8 cellular contexts compared by ENCODE assay signal in genomic region chr6:89985744-89986493, GRCh38.
DNase-seq lines count a peak whose midpoint lies in the region; ATAC-seq and TF ChIP-seq lines count a peak whose summit lies in the region.

No MANE protein-coding gene starts in this region.

- TF ChIP-seq RAD21 in neural cell (conservative IDR thresholded peaks at IDR 0.05): no peak

- no peak overlapping the region for H3K4me3 ChIP-seq in BJ (ENCODE audit: low read depth, low read length)
- H3K4me3 ChIP-seq in fibroblast of lung (replicated peaks in 1 of 4; ENCODE audit: control extremely low read depth in 1 of 4, insufficient read depth in 1 of 4, low read depth in 3 of 4, low read length in 4 of 4): peak overlapping the region in 2 of 4 experiments; percentile 22 to 36
- H3K4me3 ChIP-seq in neural cell (ENCODE audit: low read length): peak overlapping the region; percentile 3

- no peaks in the 10 kb centered on the region for H3K79me2 ChIP-seq in fibroblast of lung (ENCODE audit: control insufficient read depth, insufficient read depth, low read length)
- peaks cover 28% of the 10 kb centered on the region for H3K79me2 ChIP-seq in neural cell (replicated peaks; ENCODE audit: insufficient read depth, low read length)

- H3K9me2 ChIP-seq in neural cell (ENCODE audit: insufficient read depth, low read length): no peaks in the 10 kb centered on the region

- H3K9me3 ChIP-seq in fibroblast of lung (ENCODE audit: control insufficient read depth, insufficient read depth, low read depth, low read length) (no peaks in the 10 kb centered on the region), neural cell (ENCODE audit: low read length) (no peaks in the 10 kb centered on the region)

- peak; percentile 77 for DNase-seq in BJ (ENCODE audit: low read depth)
- peak; percentile 96 to 97 for DNase-seq in fibroblast of lung (ENCODE audit: low read depth in 2 of 2)
- DNase-seq in cerebellar nuclear complex (lab: John Stamatoyannopoulos, UW): no peak
- DNase-seq in NCI-H2171 (lab: John Stamatoyannopoulos, UW): no peak

- H3K27me3 ChIP-seq in BJ (ENCODE audit: control insufficient read depth, insufficient read depth, low read length) (peaks cover 1% of the 10 kb centered on the region; the same call in 1 of the 2 replicates), fibroblast of lung (ENCODE audit: control insufficient read depth, insufficient read depth, low read length) (no peaks in the 10 kb centered on the region), neural cell (ENCODE audit: insufficient read depth, low read depth, low read length) (no peaks in the 10 kb centered on the region)

- TF ChIP-seq EP300 in neural cell (conservative IDR thresholded peaks at IDR 0.05; ENCODE audit: poor library complexity, severe bottlenecking): no peak

- no peak for ATAC-seq in HG03378 (IDR thresholded peaks at IDR 0.05; ENCODE audit: unreplicated experiment)
- no peak for ATAC-seq in HG02678 (IDR thresholded peaks at IDR 0.05; ENCODE audit: unreplicated experiment)

- peaks cover 22% of the 10 kb centered on the region for H3K4me1 ChIP-seq in fibroblast of lung (ENCODE audit: control insufficient read depth, extremely low read depth, insufficient read depth, low read length)

- H4K20me1 ChIP-seq in fibroblast of lung (ENCODE audit: control insufficient read depth, extremely low read depth, insufficient read depth, low read length) (no peaks in the 10 kb centered on the region), neural cell (ENCODE audit: insufficient read depth) (no peaks in the 10 kb centered on the region)

- H3K27ac ChIP-seq in fibroblast of lung (ENCODE audit: insufficient read depth, low read length) (peak overlapping the region; percentile 86), neural cell (ENCODE audit: low read length) (peak overlapping the region; percentile 63)

- H3K9ac ChIP-seq in fibroblast of lung (ENCODE audit: insufficient read depth, low read length) (peak overlapping the region; percentile 62), neural cell (ENCODE audit: low read length) (peak overlapping the region; percentile 10)

- peak overlapping the region; percentile 66 for H3K4me2 ChIP-seq in fibroblast of lung (ENCODE audit: extremely low read depth, insufficient read depth, low read length)
- H3K4me2 ChIP-seq in neural cell (ENCODE audit: low read length): peak overlapping the region; percentile 8

- H3K36me3 ChIP-seq in BJ (ENCODE audit: control insufficient read depth, insufficient read depth, low read length): no peaks in the 10 kb centered on the region
- H3K36me3 ChIP-seq in fibroblast of lung (ENCODE audit: control insufficient read depth, insufficient read depth, low read length): no peaks in the 10 kb centered on the region
- no peaks in the 10 kb centered on the region for H3K36me3 ChIP-seq in neural cell (ENCODE audit: insufficient read depth, low read length)

- POLR2A ChIA-PET in BJ (lab: Charles Lee): interaction anchor here (0.6 kb wide), 2 partner anchors 242 to 439 kb away, joined by 5 to 6 read pairs; no protein-coding TSS in a partner anchor

- CTCF ChIA-PET in BJ (lab: Yijun Ruan, JAX): interaction anchor here (0.8 to 1.3 kb wide), 4 partner anchors 13 to 493 kb away, joined by 3 to 5 read pairs (median 4); no protein-coding TSS in a partner anchor

- no peak for TF ChIP-seq CTCF in BJ (IDR thresholded peaks at IDR 0.05; ENCODE audit: insufficient read depth, low read depth, low read length)
- TF ChIP-seq CTCF in fibroblast of lung (conservative IDR thresholded peaks at IDR 0.05 in 1 of 2, IDR thresholded peaks at IDR 0.05 in 1 of 2; ENCODE audit: low read depth in 1 of 2, low read length in 2 of 2): no peak
- no peak for TF ChIP-seq CTCF in neural cell (IDR thresholded peaks at IDR 0.05; ENCODE audit: poor library complexity, severe bottlenecking)

- H3F3A ChIP-seq in neural cell (ENCODE audit: insufficient read depth, low read length, poor library complexity, severe bottlenecking): no peaks in the 10 kb centered on the region

- H2AFZ ChIP-seq in fibroblast of lung (ENCODE audit: low read length): no peak overlapping the region
- no peak overlapping the region for H2AFZ ChIP-seq in neural cell (ENCODE audit: low read depth, low read length)

TF ChIP-seq in PFSK-1, 5 proteins besides CTCF, POLR2A, EP300 and RAD21:
- TF ChIP-seq SIN3A (IDR thresholded peaks at IDR 0.05; ENCODE audit: borderline replicate concordance, insufficient read depth, low read length): 0 out of 2 replicates have a peak, but pooled peaks have one; percentile 61
- peak; percentile 3; the same call in 1 of the 2 replicates for TF ChIP-seq POLR2AphosphoS5 (IDR thresholded peaks at IDR 0.05; ENCODE audit: low read depth, low read length)
- no peak for TF ChIP-seq REST (IDR thresholded peaks at IDR 0.05; ENCODE audit: insufficient read depth in 1 of 2, low read depth in 2 of 2, low read length in 2 of 2)

TF ChIP-seq in neural cell, 6 proteins besides CTCF, POLR2A, EP300 and RAD21:
- TF ChIP-seq EZH2 (IDR thresholded peaks at IDR 0.05; ENCODE audit: borderline replicate concordance, insufficient read depth, low read length, poor library complexity, severe bottlenecking): no peak
- TF ChIP-seq TAF1 (IDR thresholded peaks at IDR 0.05; ENCODE audit: low read depth): no peak

Comparison
In these comparisons a context has a peak if more than half of its experiments do, and no peak if none do; other contexts are left out.
1. DNase-seq: peak in BJ (single experiment) and fibroblast of lung (2 of 2); none in cerebellar nuclear complex (0 of 2) and NCI-H2171 (single experiment).